In the genomic region with DNA sequence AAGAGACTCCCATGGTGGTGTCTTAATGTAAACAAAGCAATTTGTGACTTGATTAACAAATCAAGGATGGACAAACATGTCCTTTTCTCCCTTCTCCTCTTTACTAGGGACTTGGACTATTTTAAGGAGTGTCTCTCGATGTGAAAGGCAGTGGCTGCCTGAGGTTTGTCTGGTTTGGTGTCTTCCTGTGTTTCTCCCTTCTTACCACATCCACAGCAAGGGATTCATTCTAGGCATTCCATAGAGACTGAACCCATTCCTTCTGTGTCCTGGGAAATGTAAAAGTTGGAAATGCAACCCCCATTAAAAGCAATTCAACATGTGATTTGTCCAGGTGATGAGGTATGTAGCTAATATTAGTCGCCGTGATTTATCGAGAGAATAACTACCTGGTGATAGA, we compare ENCODE assay signal across 29 cellular contexts. TPM values are rescaled to one million over a fixed set of nuclear protein-coding genes. Genes with fewer than 3 reads are reported as not detected.
"Had no signal": no experiment of that assay in that cellular context is flagged by ENCODE, and none has a peak within 500 bp of the region (broad histone marks: within the 10 kb centered on the region; RNA-seq: fewer than 3 reads in every experiment).

No MANE protein-coding gene starts in this region.

- H3K4me3 ChIP-seq: MG63, Peyer's patch, SJSA1 had no signal

- H3K27me3 ChIP-seq: MG63, SJSA1 had no signal

- DNase-seq: activated CD4-positive, alpha-beta T cell treated with anti-CD3 and anti-CD28 coated beads, Interleukin-2, amount 10 ng/mL, durations not matched to agents 24 days and 14 days; activated CD4-positive, alpha-beta T cell treated with anti-CD3 and anti-CD28 coated beads, Interleukin-2, amount 50 U/mL, for 4 hours; activated CD8-positive, alpha-beta T cell treated with anti-CD3 and anti-CD28 coated beads for 36 hours; activated effector memory CD4-positive, alpha-beta T cell treated with anti-CD3 and anti-CD28 coated beads, Interleukin-2, amount 50 U/mL, for 16 hours; activated naive CD4-positive, alpha-beta T cell; activated naive CD4-positive, alpha-beta T cell treated with anti-CD3 and anti-CD28 coated beads, Interleukin-2, amount 50 U/mL, for 16 hours; activated naive CD8-positive, alpha-beta T cell treated with anti-CD3 and anti-CD28 coated beads for 36 hours; activated T-cell treated with anti-CD3 and anti-CD28 coated beads, Interleukin-2, amount 50 U/mL, for 1 hour; activated T-cell treated with anti-CD3 and anti-CD28 coated beads, Interleukin-2, amount 50 U/mL, for 72 hours; amygdala; caudate nucleus; cerebellar nuclear complex; Kasumi-1; MG63; NCI-H1048; NCI-H1105 treated with DMSO at 0.1 percent for 48 hours; NCI-H1436; NCI-H1694; NCI-H1930; NCI-H345; NCI-H524 treated with DMSO at 0.1 percent for 48 hours; PC-3; Peyer's patch; RPMI8226; SHP77 treated with DMSO at 0.1 percent for 48 hours; SK-N-SH had no signal

- H3K9me3 ChIP-seq: MG63, Peyer's patch had no signal

- H3K36me3 ChIP-seq: MG63, Peyer's patch, SJSA1 had no signal

- ATAC-seq: activated CD8-positive, alpha-beta T cell treated with anti-CD3 and anti-CD28 coated beads for 36 hours; activated T-cell treated with anti-CD3 and anti-CD28 coated beads, Interleukin-2, amount 50 U/mL, for 72 hours; activated T-helper 17 cell treated with anti-CD3 and anti-CD28 coated beads, Interleukin-2, amount 50 U/mL, for 72 hours; PC-3 had no signal

- H3K27ac ChIP-seq: Peyer's patch, SJSA1 had no signal

RNA-seq across cellular contexts. Expression of a gene that starts 15.9 kb away (rescaled TPM):
- total RNA-seq: bronchial epithelial cell, PC-3 had no signal
